In genomic region chr2:105522645-105523044, GRCh38 we compare ENCODE assay signal across 18 cellular contexts.
"Had no signal": no experiment of that assay in that cellular context is flagged by ENCODE, and none has a peak within 500 bp of the region (broad histone marks: within the 10 kb centered on the region; RNA-seq: fewer than 3 reads in every experiment).

No MANE protein-coding gene starts in this region.

- ATAC-seq: activated CD4-positive, CD25-positive, alpha-beta regulatory T cell treated with anti-CD3 and anti-CD28 coated beads, Interleukin-2, amount 50 U/mL, for 24 hours; activated CD8-positive, alpha-beta memory T cell treated with anti-CD3 and anti-CD28 coated beads, Interleukin-2, amount 10 ng/mL, durations not matched to agents 7 days and 5 days; activated CD8-positive, alpha-beta T cell treated with anti-CD3 and anti-CD28 coated beads for 36 hours; activated naive CD4-positive, alpha-beta T cell treated with anti-CD3 and anti-CD28 coated beads, Interleukin-2, amount 50 U/mL, for 72 hours; gastrocnemius medialis; left cardiac atrium; naive thymus-derived CD8-positive, alpha-beta T cell; right cardiac atrium; stimulated activated naive CD8-positive, alpha-beta T cell treated with anti-CD3 and anti-CD28 coated beads, Interleukin-15, amount 100 ng/mL, for 72 hours had no signal

- H3K27me3 ChIP-seq: gastrocnemius medialis had no signal

- H3K27ac ChIP-seq: gastrocnemius medialis, psoas muscle, tibial artery had no signal

- H3K9me3 ChIP-seq: gastrocnemius medialis, psoas muscle, tibial artery had no signal

- DNase-seq: activated CD4-positive, alpha-beta T cell treated with anti-CD3 and anti-CD28 coated beads, Interleukin-2, amount 10 ng/mL, durations not matched to agents 7 days and 5 days; activated CD8-positive, alpha-beta memory T cell treated with anti-CD3 and anti-CD28 coated beads, Interleukin-2, amount 10 ng/mL, durations not matched to agents 7 days and 5 days; activated CD8-positive, alpha-beta T cell treated with anti-CD3 and anti-CD28 coated beads for 36 hours; activated gamma-delta T cell treated with Interleukin-2 at 50 U/mL for 16 hours; aorta; effector CD4-positive, alpha-beta T cell; gastrocnemius medialis; hypothalamus; left cardiac atrium; naive thymus-derived CD8-positive, alpha-beta T cell; psoas muscle; right cardiac atrium; stimulated activated CD4-positive, alpha-beta T cell treated with anti-CD3 and anti-CD28 coated beads, Interleukin-12 subunit alpha, Interleukin-12 subunit beta, amount 100 ng/mL, for 4 hours; stimulated activated naive CD8-positive, alpha-beta T cell treated with anti-CD3 and anti-CD28 coated beads, Interleukin-15, amount 100 ng/mL, for 72 hours; tibial artery had no signal

- H3K36me3 ChIP-seq: gastrocnemius medialis, tibial artery had no signal

- H3K4me3 ChIP-seq: gastrocnemius medialis, lung, psoas muscle, tibial artery had no signal
